In the genomic region with DNA sequence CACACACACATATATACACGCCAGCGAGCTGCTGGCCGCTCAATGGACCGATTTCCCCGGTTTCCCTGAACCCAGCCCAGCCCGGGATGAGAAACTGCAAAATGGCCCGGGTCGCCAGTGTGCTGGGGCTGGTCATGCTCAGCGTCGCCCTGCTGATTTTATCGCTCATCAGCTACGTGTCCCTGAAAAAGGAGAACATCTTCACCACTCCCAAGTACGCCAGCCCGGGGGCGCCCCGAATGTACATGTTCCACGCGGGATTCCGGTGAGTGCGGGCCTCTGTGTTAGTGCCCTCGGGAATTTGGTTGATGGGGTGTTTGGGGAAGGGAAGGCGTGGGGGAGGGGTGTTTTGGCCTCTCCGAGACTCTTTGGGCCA, we compare ENCODE assay signal across 15 cellular contexts. TPM values are rescaled to one million over a fixed set of nuclear protein-coding genes. Genes with fewer than 3 reads are reported as not detected.
DNase-seq lines count a peak whose midpoint lies in the region; ATAC-seq lines count a peak whose summit lies in the region.
"Had no signal": no experiment of that assay in that cellular context is flagged by ENCODE, and none has a peak within 500 bp of the region (broad histone marks: within the 10 kb centered on the region; RNA-seq: fewer than 3 reads in every experiment).

No MANE protein-coding gene starts in this region.

- H3K36me3 ChIP-seq in endocrine pancreas (ENCODE audit: control insufficient read depth, insufficient read depth, low read length) (no peaks in the 10 kb centered on the region), neuronal stem cell (replicated peaks in 1 of 2; ENCODE audit: control insufficient read depth in 2 of 2, insufficient read depth in 2 of 2, low read length in 2 of 2) (no peaks in the 10 kb centered on the region)
- H3K36me3 ChIP-seq: transverse colon had no signal

- H2AFZ ChIP-seq in neuronal stem cell (ENCODE audit: low read length) = peak overlapping the region; percentile 90

- peak overlapping the region; percentile 89 for H2BK5ac ChIP-seq in neuronal stem cell (ENCODE audit: low read length)

- ATAC-seq in HG03432 (IDR thresholded peaks at IDR 0.05; ENCODE audit: unreplicated experiment) = no peak

- no peak overlapping the region for H2BK120ac ChIP-seq in neuronal stem cell (ENCODE audit: low read depth, low read length)

- DNase-seq in DMS 273 (lab: John Stamatoyannopoulos, UW; ENCODE audit: unreplicated experiment) = peak; percentile 49
- DNase-seq in DMS 273 treated with DMSO at 0.1 percent for 48 hours (lab: John Stamatoyannopoulos, UW) = no peak
- peak; percentile 58 for DNase-seq in NCI-H2227 treated with DMSO at 0.1 percent for 48 hours (lab: John Stamatoyannopoulos, UW)
- peak; percentile 29 for DNase-seq in neuronal stem cell (ENCODE audit: low spot score)
- no peak for DNase-seq in kidney tubule cell (ENCODE audit: low spot score)
- DNase-seq in effector CD4-positive, alpha-beta T cell = no peak
- DNase-seq: activated CD4-positive, alpha-beta T cell treated with anti-CD3 and anti-CD28 coated beads, Interleukin-2, amount 10 ng/mL, durations not matched to agents 7 days and 5 days; CD4-positive, alpha-beta T cell; NCI-H1048; T-helper 1 cell; transverse colon had no signal

- no CpG with 5 or more reads among the region's 23 CpGs for WGBS in neuronal stem cell (ENCODE audit: extremely low coverage in 2 of 2, insufficient read length in 2 of 2, insufficient replicate concordance in 1 of 2), 2 donors

- H3K79me1 ChIP-seq in neuronal stem cell (ENCODE audit: low read depth, low read length) = no peaks in the 10 kb centered on the region

- H3K27ac ChIP-seq in neuronal stem cell (replicated peaks; ENCODE audit: low read length) = no peak overlapping the region
- H3K27ac ChIP-seq: 22Rv1, transverse colon had no signal

- no peak overlapping the region for H2BK12ac ChIP-seq in neuronal stem cell (ENCODE audit: low read length)

- H3K4me3 ChIP-seq in endocrine pancreas (ENCODE audit: control insufficient read depth, insufficient read depth, low read length) = peak overlapping the region; percentile 57
- peak overlapping the region; percentile 42 to 86 for H3K4me3 ChIP-seq in neuronal stem cell (ENCODE audit: low read length in 2 of 2)
- H3K4me3 ChIP-seq: lung, transverse colon had no signal

- H3K27me3 ChIP-seq in endocrine pancreas (ENCODE audit: control insufficient read depth, insufficient read depth, low read length) = no peaks in the 10 kb centered on the region
- peaks cover 0 to 82% (median 3%) of the 10 kb centered on the region in 3 experiments for H3K27me3 ChIP-seq in neuronal stem cell (ENCODE audit: control insufficient read depth in 3 of 3, insufficient read depth in 3 of 3, low read depth in 1 of 3, low read length in 3 of 3)

- H2AK5ac ChIP-seq in neuronal stem cell (ENCODE audit: low read depth, low read length) = peak overlapping the region; percentile 47

- peak overlapping the region; percentile 36 for H3K23ac ChIP-seq in neuronal stem cell (ENCODE audit: low read depth, low read length, poor library complexity)

- H2BK15ac ChIP-seq in neuronal stem cell (ENCODE audit: low read length) = no peak overlapping the region

- H3K4me1 ChIP-seq in endocrine pancreas (ENCODE audit: control insufficient read depth, insufficient read depth, low read length) (peaks cover 8% of the 10 kb centered on the region), neuronal stem cell (ENCODE audit: control insufficient read depth in 2 of 2, insufficient read depth in 1 of 2, low read depth in 1 of 2, low read length in 2 of 2) (peaks cover 0 to 2% of the 10 kb centered on the region in 2 donors)
- H3K4me1 ChIP-seq: transverse colon had no signal

- H4K8ac ChIP-seq in neuronal stem cell (ENCODE audit: low read depth, low read length) = no peak overlapping the region

- H3K9ac ChIP-seq in endocrine pancreas (ENCODE audit: control insufficient read depth, insufficient read depth, low read length) (peak overlapping the region; percentile 85), neuronal stem cell (ENCODE audit: low read depth, low read length, poor library complexity) (peak overlapping the region; percentile 67)

- no peaks in the 10 kb centered on the region for H3K9me3 ChIP-seq in endocrine pancreas (ENCODE audit: control insufficient read depth, low read length)
- no peaks in the 10 kb centered on the region for H3K9me3 ChIP-seq in neuronal stem cell (replicated peaks in 1 of 2; ENCODE audit: control insufficient read depth in 2 of 2, insufficient read depth in 1 of 2, low read depth in 1 of 2, low read length in 2 of 2)
- H3K9me3 ChIP-seq: transverse colon had no signal

- no peak overlapping the region for H3K14ac ChIP-seq in neuronal stem cell (ENCODE audit: low read length)

- H3K18ac ChIP-seq in neuronal stem cell (ENCODE audit: low read length) = peak overlapping the region; percentile 81

- no peak overlapping the region for H4K91ac ChIP-seq in neuronal stem cell (ENCODE audit: low read depth, low read length, poor library complexity)

- no peak overlapping the region for H3K4ac ChIP-seq in neuronal stem cell (ENCODE audit: low read length)

- H3K4me2 ChIP-seq in neuronal stem cell (ENCODE audit: insufficient read depth, low read length, poor library complexity, severe bottlenecking) = peak overlapping the region; percentile 99

RNA-seq across cellular contexts. Expression of a gene that starts 0.4 kb away (rescaled TPM):
- 0.84 TPM for polyA plus RNA-seq in neuronal stem cell (2013, experiment 1 of 2)
- polyA plus RNA-seq in neuronal stem cell (2013, experiment 2 of 2) = 0.75 TPM

Comparison
In these comparisons a context has a peak if more than half of its experiments do, and no peak if none do; other contexts are left out.
1. DNase-seq: peak in DMS 273 (single experiment), NCI-H2227 treated with DMSO at 0.1 percent for 48 hours (single experiment) and neuronal stem cell (single experiment); none in DMS 273 treated with DMSO at 0.1 percent for 48 hours (single experiment), kidney tubule cell (single experiment) and effector CD4-positive, alpha-beta T cell (single experiment).